26 cellular contexts compared by ENCODE assay signal in genomic region chr13:79621902-79622301, GRCh38.
A peak's percentile ranks its signal among the peaks of the same experiment; 100 is the strongest.
DNase-seq lines count a peak whose midpoint lies in the region; ATAC-seq and TF ChIP-seq lines count a peak whose summit lies in the region.
"Had no signal": no experiment of that assay in that cellular context is flagged by ENCODE, and none has a peak within 500 bp of the region (broad histone marks: within the 10 kb centered on the region; RNA-seq: fewer than 3 reads in every experiment).

No MANE protein-coding gene starts in this region.

- CTCF ChIA-PET in PC-9 (lab: Charles Lee) = no interaction called here
- CTCF ChIA-PET in CD4-positive, alpha-beta T cell (lab: Charles Lee) = no interaction called here

- H3K4me3 ChIP-seq in PC-9 (no peak overlapping the region), epithelial cell of esophagus (ENCODE audit: low read length) (no peak overlapping the region)
- H3K4me3 ChIP-seq: GM23248, MG63, SJCRH30 had no signal

- H3K79me2 ChIP-seq in PC-9 (ENCODE audit: low read depth) = no peaks in the 10 kb centered on the region

- H3K4me3 Mint-ChIP-seq in mesothelial cell of epicardium = no peak overlapping the region
- no peak overlapping the region for H3K4me3 Mint-ChIP-seq in CD4-positive, alpha-beta T cell
- H3K4me3 Mint-ChIP-seq: CD14-positive monocyte had no signal

- POLR2A ChIA-PET in PC-9 (lab: Charles Lee; ENCODE audit: unreplicated experiment) = interaction anchor here (0.8 kb wide), 1 partner anchor 9 kb away, joined by 12 read pairs; no protein-coding TSS in a partner anchor
- POLR2A ChIA-PET in CD4-positive, alpha-beta T cell (lab: Charles Lee) = no interaction called here

- H3K9me3 Mint-ChIP-seq in mesothelial cell of epicardium = peaks cover 23% of the 10 kb centered on the region
- H3K9me3 Mint-ChIP-seq in CD4-positive, alpha-beta T cell = no peaks in the 10 kb centered on the region

- H3K9me2 ChIP-seq in PC-9 (ENCODE audit: insufficient read depth) = no peaks in the 10 kb centered on the region

- no TSS peak for BruUV-seq in PC-9 (replicated peaks; lab: Mats Ljungman, UMichigan)

- H2AFZ ChIP-seq in PC-9 = no peak overlapping the region
- H2AFZ ChIP-seq: GM23248 had no signal

- intact Hi-C loops in PC-9 (cut with micrococcal nuclease; ENCODE audit: unreplicated experiment) = loop anchor here (1.0 to 10.0 kb wide), 5 partner anchors 137 to 718 kb away; no protein-coding TSS in a partner anchor
- intact Hi-C loops in CD4-positive, alpha-beta T cell (cut with DNase I, micrococcal nuclease) = no loop called here

- peak overlapping the region; percentile 34 for H3K4me2 ChIP-seq in PC-9

- peaks cover 9% of the 10 kb centered on the region for H3K4me1 Mint-ChIP-seq in mesothelial cell of epicardium
- H3K4me1 Mint-ChIP-seq in CD4-positive, alpha-beta T cell (ENCODE audit: low read depth) = no peaks in the 10 kb centered on the region
- H3K4me1 Mint-ChIP-seq: CD14-positive monocyte had no signal

- H3K27ac ChIP-seq in PC-9 = peak overlapping the region; percentile 96
- H3K27ac ChIP-seq in CD4-positive, alpha-beta T cell (ENCODE audit: low read depth, low read length) = no peak overlapping the region
- H3K27ac ChIP-seq: GM23248, SJCRH30 had no signal

- peaks cover 13% of the 10 kb centered on the region for H3K9me3 ChIP-seq in PC-9 (ENCODE audit: insufficient read depth, low read depth)
- H3K9me3 ChIP-seq in CD4-positive, alpha-beta T cell (ENCODE audit: control insufficient read depth, low read length) = no peaks in the 10 kb centered on the region
- H3K9me3 ChIP-seq: BE2C, MG63 had no signal

- H4K20me1 ChIP-seq in PC-9 (ENCODE audit: insufficient read depth) = no peaks in the 10 kb centered on the region

- TF ChIP-seq CTCF in PC-9 (conservative IDR thresholded peaks at IDR 0.05) (no peak), epithelial cell of esophagus (IDR thresholded peaks at IDR 0.05; ENCODE audit: insufficient read depth, low read depth, low read length, missing control alignments) (no peak), mesothelial cell of epicardium (IDR thresholded peaks at IDR 0.05; ENCODE audit: unreplicated experiment) (no peak)
- no peak for TF ChIP-seq CTCF in CD4-positive, alpha-beta T cell (IDR thresholded peaks at IDR 0.05)

- ATAC-seq in HG03108 (IDR thresholded peaks at IDR 0.05; ENCODE audit: unreplicated experiment) (no peak), GM21528 (IDR thresholded peaks at IDR 0.05; ENCODE audit: low FRiP score, unreplicated experiment) (no peak)
- ATAC-seq in CD4-positive, alpha-beta T cell (ENCODE audit: poor library complexity) = no peak
- ATAC-seq: HepG2, Right ventricle myocardium inferior, SK-N-SH treated with all-trans-retinoic acid at 6 μM for 48 hours had no signal

- H3K4me1 ChIP-seq in PC-9 (replicated peaks; ENCODE audit: insufficient read depth) = peaks cover 26% of the 10 kb centered on the region
- H3K4me1 ChIP-seq: BE2C, SJCRH30 had no signal

- H3F3A ChIP-seq in PC-9 (ENCODE audit: insufficient read depth, low read depth) = peaks cover 17% of the 10 kb centered on the region

- H3K36me3 ChIP-seq in PC-9 (ENCODE audit: low read depth) = no peaks in the 10 kb centered on the region
- H3K36me3 ChIP-seq: BE2C, MG63, SJCRH30 had no signal

- no peaks in the 10 kb centered on the region for H3K36me3 Mint-ChIP-seq in mesothelial cell of epicardium
- H3K36me3 Mint-ChIP-seq in CD4-positive, alpha-beta T cell (ENCODE audit: low read depth) = no peaks in the 10 kb centered on the region
- H3K36me3 Mint-ChIP-seq: CD14-positive monocyte had no signal

- peak overlapping the region; percentile 14 for H3K27ac Mint-ChIP-seq in mesothelial cell of epicardium
- no peak overlapping the region for H3K27ac Mint-ChIP-seq in CD4-positive, alpha-beta T cell
- H3K27ac Mint-ChIP-seq: CD14-positive monocyte had no signal

- H3K27me3 ChIP-seq in PC-9 (ENCODE audit: insufficient read depth, low read depth) = no peaks in the 10 kb centered on the region
- H3K27me3 ChIP-seq in CD4-positive, alpha-beta T cell (ENCODE audit: control insufficient read depth, insufficient read depth, low read length) = peaks cover 13% of the 10 kb centered on the region
- H3K27me3 ChIP-seq: BE2C, MG63, SJCRH30 had no signal

- H3K27me3 Mint-ChIP-seq in mesothelial cell of epicardium (ENCODE audit: low read depth) = no peaks in the 10 kb centered on the region
- peaks cover 50% of the 10 kb centered on the region for H3K27me3 Mint-ChIP-seq in CD4-positive, alpha-beta T cell

- DNase-seq in HPDE6-E6E7 (ENCODE audit: extremely low spot score) (peak; percentile 25), PC-9 (peak; percentile 58 to 89), epithelial cell of esophagus (ENCODE audit: low read depth) (peak; percentile 92), mesothelial cell of epicardium (ENCODE audit: low spot score in 2 of 2, unreplicated experiment in 2 of 2) (no peak), NOMO-1 treated with dmso at 0.1 percent for 144 hours (lab: John Stamatoyannopoulos, UW; ENCODE audit: unreplicated experiment) (no peak)
- no peak for DNase-seq in CD4-positive, alpha-beta T cell
- DNase-seq: 8988T, ACHN, BE2C, Calu3, DMS79 treated with DMSO at 0.1 percent for 48 hours, GF-D8, GM23248, H7, Kasumi-1, MG63, NCI-H2029, NCI-H446 treated with DMSO at 0.1 percent for 48 hours, NCI-H69, SJCRH30 had no signal

Comparison
In these comparisons a context has a peak if more than half of its experiments do, and no peak if none do; other contexts are left out.
1. DNase-seq: peak in HPDE6-E6E7 (single experiment), PC-9 (2 of 2) and epithelial cell of esophagus (single experiment); none in mesothelial cell of epicardium (0 of 2), NOMO-1 treated with dmso at 0.1 percent for 144 hours (single experiment) and CD4-positive, alpha-beta T cell (0 of 10).